ENCODE assay signal across 8 cellular contexts in the genomic region with DNA sequence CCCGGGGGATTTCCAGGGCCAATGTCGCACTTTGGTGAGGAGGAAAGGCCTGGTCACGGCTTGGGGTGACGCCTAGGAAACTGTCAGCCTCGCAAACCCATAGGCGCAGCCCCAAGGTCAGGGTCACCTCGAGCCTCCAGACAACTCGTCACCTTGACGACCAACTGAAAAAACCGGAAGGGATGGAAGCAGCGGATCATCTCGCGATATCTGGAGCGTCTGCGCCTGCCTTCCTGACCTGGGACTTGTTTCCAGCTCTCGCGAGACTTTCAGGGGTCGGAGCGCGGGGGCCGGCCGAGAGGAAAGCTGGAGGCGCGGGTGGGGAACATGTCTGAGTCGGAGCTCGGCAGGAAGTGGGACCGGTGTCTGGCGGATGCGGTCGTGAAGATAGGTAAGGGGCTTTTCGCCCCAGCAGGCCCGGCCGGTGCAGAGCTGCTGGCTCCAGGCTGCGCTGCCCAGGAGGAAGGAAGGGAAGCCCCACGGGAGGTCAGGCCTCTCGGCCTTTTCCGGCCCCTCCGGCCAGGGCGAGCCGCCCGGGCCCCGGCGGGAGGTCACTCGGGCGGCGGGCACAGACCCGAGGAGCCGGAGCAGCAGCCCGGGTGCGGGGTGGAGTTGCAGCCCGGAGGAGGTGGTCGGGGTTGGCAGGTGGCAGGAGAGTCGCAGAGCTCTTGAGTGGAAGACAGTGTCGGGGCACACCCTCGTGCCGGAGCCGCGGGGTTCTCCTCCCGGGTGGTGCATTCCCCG. TPM values are rescaled to one million over a fixed set of nuclear protein-coding genes. Genes with fewer than 3 reads are reported as not detected.
DNase-seq lines count a peak whose midpoint lies in the region; ATAC-seq, FAIRE-seq and TF ChIP-seq lines count a peak whose summit lies in the region.

No MANE protein-coding gene starts in this region.

- peak overlapping the region; percentile 87 for H3K27ac ChIP-seq in H1 (ENCODE audit: low read depth, low read length)

- WGBS in H1 (ENCODE audit: extremely low coverage in 1 of 2, insufficient coverage in 1 of 2, insufficient read length in 1 of 2, insufficient replicate concordance in 2 of 2, low coverage in 1 of 2, low lambda C conversion rate in 2 of 2, missing lambda C conversion rate in 1 of 2), 2 experiments, result 1% methylated on average over 50 of the region's 60 CpGs; no CpG with 5 or more reads in 1 of the 2 experiments

- no peaks in the 10 kb centered on the region; the same call in 1 of the 2 replicates for H3K36me3 ChIP-seq in Caco-2 (ENCODE audit: control insufficient read depth, insufficient read depth, low read length)
- no peaks in the 10 kb centered on the region for H3K36me3 ChIP-seq in H1 (ENCODE audit: control insufficient read depth in 2 of 4, insufficient read depth in 4 of 4, low read length in 3 of 4)

- no peak overlapping the region for H3K4ac ChIP-seq in H1 (replicated peaks; ENCODE audit: insufficient read length, low read depth, low read length)

- H3K9me3 Mint-ChIP-seq in Caco-2 (ENCODE audit: unreplicated experiment) (no peaks in the 10 kb centered on the region), memory B cell (no peaks in the 10 kb centered on the region)
- no peaks in the 10 kb centered on the region for H3K9me3 Mint-ChIP-seq in activated CD8-positive, alpha-beta memory T cell treated with anti-CD3 and anti-CD28 coated beads, Interleukin-2, amount 10 ng/mL, durations not matched to agents 7 days and 5 days (ENCODE audit: low read depth)

- peak overlapping the region; percentile 84 for H4K5ac ChIP-seq in H1 (ENCODE audit: insufficient read length, low read depth, low read length)

- H3K36me3 Mint-ChIP-seq in Caco-2 (ENCODE audit: insufficient read depth, unreplicated experiment) (peaks cover 20% of the 10 kb centered on the region), memory B cell (peaks cover 11% of the 10 kb centered on the region)
- H3K36me3 Mint-ChIP-seq in activated CD8-positive, alpha-beta memory T cell treated with anti-CD3 and anti-CD28 coated beads, Interleukin-2, amount 10 ng/mL, durations not matched to agents 7 days and 5 days, result peaks cover 16% of the 10 kb centered on the region

- H3K27ac Mint-ChIP-seq in Caco-2 (ENCODE audit: unreplicated experiment) (peak overlapping the region; percentile 95), memory B cell (peak overlapping the region; percentile 100)
- peak overlapping the region; percentile 97 for H3K27ac Mint-ChIP-seq in activated CD8-positive, alpha-beta memory T cell treated with anti-CD3 and anti-CD28 coated beads, Interleukin-2, amount 10 ng/mL, durations not matched to agents 7 days and 5 days

- no peak for TF ChIP-seq RAD21 in H1 (IDR thresholded peaks at IDR 0.05 in 1 of 2, conservative IDR thresholded peaks at IDR 0.05 in 1 of 2; ENCODE audit: low read depth in 2 of 2, low read length in 2 of 2)

- POLR2A ChIA-PET in Caco-2 (lab: Charles Lee) (no interaction called here), H1 (lab: Charles Lee; ENCODE audit: partially characterized antibody) (interaction anchor here (0.6 to 2.2 kb wide), 8 partner anchors 12 to 240 kb away, joined by 3 to 5 read pairs (median 3); no protein-coding TSS in a partner anchor)

- H3K18ac ChIP-seq in H1 (ENCODE audit: extremely low read depth, low read length), result peak overlapping the region; percentile 94

- no peak for TF ChIP-seq EP300 in H1 (IDR thresholded peaks at IDR 0.05; ENCODE audit: borderline replicate concordance in 1 of 2, low read depth in 2 of 2, low read length in 2 of 2)

- H2BK12ac ChIP-seq in H1 (ENCODE audit: low read depth, low read length), result peak overlapping the region; percentile 98

- no peak overlapping the region for H3K23ac ChIP-seq in H1 (ENCODE audit: insufficient read length)

- intact Hi-C loops in Caco-2 (cut with micrococcal nuclease; ENCODE audit: unreplicated experiment), result loop anchor here (5.0 kb wide), 1 partner anchor 110 kb away; the partner anchor contains the start of gene CAPZB

- H3K56ac ChIP-seq in H1 (replicated peaks; ENCODE audit: insufficient read length, low read depth, low read length), result no peak overlapping the region

- H3K4me1 ChIP-seq in Caco-2 (no peaks in the 10 kb centered on the region), H1 (replicated peaks in 1 of 4; ENCODE audit: control insufficient read depth in 3 of 4, insufficient read depth in 4 of 4, low read length in 3 of 4) (peaks cover 0 to 2% (median 0%) of the 10 kb centered on the region in 4 experiments; a peak in 2 of 7 replicates)

- H4K8ac ChIP-seq in H1 (ENCODE audit: extremely low read depth, insufficient read depth, low read length), result peak overlapping the region; percentile 90; the same call in 1 of the 2 replicates

- peak; percentile 94 to 97 for DNase-seq in Caco-2
- DNase-seq in HTR-8/SVneo (ENCODE audit: insufficient read length, low spot score), result peak; percentile 93
- peak; percentile 98 for DNase-seq in NOMO-1 treated with DMSO at 0.1 percent for 48 hours (lab: John Stamatoyannopoulos, UW; ENCODE audit: unreplicated experiment)
- peak; percentile 99 for DNase-seq in activated CD8-positive, alpha-beta memory T cell treated with anti-CD3 and anti-CD28 coated beads, Interleukin-2, amount 10 ng/mL, durations not matched to agents 7 days and 5 days
- DNase-seq in H1 (ENCODE audit: low read depth in 1 of 2, low spot score in 2 of 2), result peak; percentile 93 to 96
- peak; percentile 92 to 96 for DNase-seq in memory B cell (ENCODE audit: low spot score in 2 of 2)
- DNase-seq in stimulated activated CD8-positive, alpha-beta memory T cell treated with anti-CD3 and anti-CD28 coated beads, Interleukin-12 subunit alpha, Interleukin-12 subunit beta, amount 100 ng/mL, for 1 hour (ENCODE audit: low read depth), result peak; percentile 93

- H2BK5ac ChIP-seq in H1 (ENCODE audit: low read depth, low read length), result peak overlapping the region; percentile 92

- peaks cover 7% of the 10 kb centered on the region for H3K23me2 ChIP-seq in H1 (ENCODE audit: low read depth, low read length)

- H3K9me3 ChIP-seq in Caco-2 (no peaks in the 10 kb centered on the region), H1 (ENCODE audit: insufficient read depth in 2 of 2, low read depth in 1 of 2, low read length in 1 of 2) (no peaks in the 10 kb centered on the region)

- H3K4me2 ChIP-seq in H1 (ENCODE audit: insufficient read depth in 1 of 2, low read depth in 2 of 2, low read length in 2 of 2), result peak overlapping the region; percentile 82 to 93

- peak overlapping the region; percentile 97 for H2AFZ ChIP-seq in H1 (ENCODE audit: low read length)

- H2BK120ac ChIP-seq in H1 (replicated peaks; ENCODE audit: low read depth, low read length), result no peak overlapping the region

- no peak overlapping the region for H2BK15ac ChIP-seq in H1 (ENCODE audit: low read length)

- H3K27me3 Mint-ChIP-seq in Caco-2 (ENCODE audit: insufficient read depth, unreplicated experiment), result no peaks in the 10 kb centered on the region
- peaks cover 2% of the 10 kb centered on the region for H3K27me3 Mint-ChIP-seq in activated CD8-positive, alpha-beta memory T cell treated with anti-CD3 and anti-CD28 coated beads, Interleukin-2, amount 10 ng/mL, durations not matched to agents 7 days and 5 days
- no peaks in the 10 kb centered on the region for H3K27me3 Mint-ChIP-seq in memory B cell

- TF ChIP-seq CTCF in Caco-2 (IDR thresholded peaks at IDR 0.05; ENCODE audit: insufficient read depth in 1 of 2, low read depth in 1 of 2, low read length in 1 of 2, severe bottlenecking in 1 of 2, unreplicated experiment in 1 of 2) (no peak), H1 (IDR thresholded peaks at IDR 0.05; ENCODE audit: control extremely low read depth in 1 of 3, insufficient read depth in 1 of 3, low read depth in 1 of 3, low read length in 3 of 3) (no peak)

- no peak overlapping the region for H2BK20ac ChIP-seq in H1 (ENCODE audit: low read length)

- H3K9ac ChIP-seq in H1 (replicated peaks in 1 of 4; ENCODE audit: extremely low read depth in 1 of 4, low read depth in 3 of 4, low read length in 3 of 4), result peak overlapping the region; percentile 89 to 94 (median 92)

- no peaks in the 10 kb centered on the region for H3K27me3 ChIP-seq in Caco-2 (replicated peaks; ENCODE audit: control insufficient read depth, insufficient read depth, low read length)
- no peaks in the 10 kb centered on the region for H3K27me3 ChIP-seq in H1 (replicated peaks in 1 of 4; ENCODE audit: control insufficient read depth in 3 of 4, extremely low read depth in 1 of 4, insufficient read depth in 3 of 4, low read length in 3 of 4)

- peaks cover 10% of the 10 kb centered on the region; the same call in 1 of the 2 replicates for H3K79me1 ChIP-seq in H1 (ENCODE audit: low read depth, low read length)

- no peak overlapping the region for H2AK5ac ChIP-seq in H1 (ENCODE audit: low read depth, low read length)

- peak in 1 of 2 experiments; percentile 64; a peak in 2 of 3 replicates for TF ChIP-seq POLR2A in H1 (IDR thresholded peaks at IDR 0.05; ENCODE audit: control extremely low read depth in 1 of 2, low read depth in 2 of 2, low read length in 2 of 2)

- peak overlapping the region; percentile 85 for H3K4me3 Mint-ChIP-seq in Caco-2 (ENCODE audit: unreplicated experiment)
- H3K4me3 Mint-ChIP-seq in activated CD8-positive, alpha-beta memory T cell treated with anti-CD3 and anti-CD28 coated beads, Interleukin-2, amount 10 ng/mL, durations not matched to agents 7 days and 5 days, result peak overlapping the region; percentile 94
- peak overlapping the region; percentile 98 for H3K4me3 Mint-ChIP-seq in memory B cell

- CTCF ChIA-PET in Caco-2 (lab: Charles Lee), result interaction anchor here (0.6 to 1.1 kb wide), 5 partner anchors 54 to 223 kb away, joined by 3 to 5 read pairs (median 3); no protein-coding TSS in a partner anchor
- CTCF ChIA-PET in activated CD8-positive, alpha-beta memory T cell treated with anti-CD3 and anti-CD28 coated beads, Interleukin-2, amount 10 ng/mL, durations not matched to agents 7 days and 5 days (lab: Charles Lee), result interaction anchor here (0.9 to 2.8 kb wide), 9 partner anchors 12 to 284 kb away, joined by 3 to 12 read pairs (median 5); partner anchors contain the start of genes AKR7A2, NBL1 and SLC66A1
- CTCF ChIA-PET in H1 (lab: Charles Lee; ENCODE audit: partially characterized antibody), result interaction anchor here (0.6 to 0.8 kb wide), 3 partner anchors 50 to 212 kb away, joined by 3 read pairs; no protein-coding TSS in a partner anchor

- H3K14ac ChIP-seq in H1 (ENCODE audit: insufficient read length), result no peak overlapping the region

- peak overlapping the region; percentile 94 for H3K4me3 ChIP-seq in Caco-2 (ENCODE audit: low read depth, low read length)
- peak overlapping the region; percentile 77 to 95 (median 85) for H3K4me3 ChIP-seq in H1 (ENCODE audit: extremely low read depth in 1 of 4, insufficient read depth in 2 of 4, low read depth in 3 of 4, low read length in 4 of 4)

- H3K4me1 Mint-ChIP-seq in Caco-2 (ENCODE audit: low read depth, unreplicated experiment) (peaks cover 5% of the 10 kb centered on the region), memory B cell (peaks cover 35% of the 10 kb centered on the region)
- peaks cover 48% of the 10 kb centered on the region for H3K4me1 Mint-ChIP-seq in activated CD8-positive, alpha-beta memory T cell treated with anti-CD3 and anti-CD28 coated beads, Interleukin-2, amount 10 ng/mL, durations not matched to agents 7 days and 5 days

- H3K79me2 ChIP-seq in H1 (ENCODE audit: control insufficient read depth in 1 of 2, insufficient read depth in 2 of 2, low read length in 2 of 2), result peaks cover 27 to 47% of the 10 kb centered on the region in 2 experiments

- no peak overlapping the region for H4K91ac ChIP-seq in H1 (replicated peaks; ENCODE audit: insufficient read length, low read length)

- ATAC-seq in GM21381 (IDR thresholded peaks at IDR 0.05; ENCODE audit: unreplicated experiment) (peak; percentile 88), memory B cell (ENCODE audit: low read depth) (peak; percentile 80)
- peak; percentile 85 for ATAC-seq in activated CD8-positive, alpha-beta memory T cell treated with anti-CD3 and anti-CD28 coated beads, Interleukin-2, amount 10 ng/mL, durations not matched to agents 7 days and 5 days

- FAIRE-seq in HTR-8/SVneo (lab: Jason Lieb, UNC) (peak; percentile 80), H1 (lab: Jason Lieb, UNC) (peak; percentile 80)

- no TSS peak for BruUV-seq in Caco-2 (replicated peaks; lab: Mats Ljungman, UMichigan)

- H4K20me1 ChIP-seq in H1 (replicated peaks in 1 of 2; ENCODE audit: control insufficient read depth in 1 of 2, insufficient read depth in 2 of 2, low read length in 2 of 2), result peaks cover 4 to 7% of the 10 kb centered on the region in 2 experiments

RNA-seq across cellular contexts. Expression of gene NBL1, which starts 47.2 kb away (rescaled TPM):
- total RNA-seq in Caco-2 (2022), result 23.0 and 24.0 TPM in 2 replicates
- total RNA-seq in activated CD8-positive, alpha-beta memory T cell treated with anti-CD3 and anti-CD28 coated beads, Interleukin-2, amount 10 ng/mL, durations not matched to agents 7 days and 5 days, result 10 to 100 TPM; 39.4 to 49.8 TPM
- 9.7 and 10.4 TPM in 2 replicates for total RNA-seq in H1 (2021; fragmentation: NEBNext Ultra II Directional; extraction: Animal tissue kit (Norgen Biotek cat#: 25700))
- 8.7 and 10.8 TPM in 2 replicates for polyA plus RNA-seq in H1 (2011; rRNA removed)
- polyA plus RNA-seq in H1 (2011; cell fraction: cytosol; rRNA removed), result 10.4 TPM
- 11.9 TPM for polyA plus RNA-seq in H1 (2011; cell fraction: nucleus; rRNA removed)
- 5.2 to 10.1 TPM (median 8.0 TPM) in 4 replicates for polyA plus RNA-seq in H1 (2012, experiment 1 of 2)
- 6.4 TPM for polyA plus RNA-seq in H1 (2012, experiment 2 of 2)
- 5.8 TPM for polyA plus RNA-seq in H1 (2013, experiment 1 of 2)
- polyA plus RNA-seq in H1 (2013, experiment 2 of 2), result 6.8 TPM
- 7.4 and 9.7 TPM in 2 replicates for polyA minus RNA-seq in H1 (2011; rRNA and poly(A)+ RNA removed)
- polyA minus RNA-seq in H1 (2011; cell fraction: cytosol; rRNA and poly(A)+ RNA removed), result 7.9 TPM
- 6.3 TPM for polyA minus RNA-seq in H1 (2011; cell fraction: nucleus; rRNA and poly(A)+ RNA removed)

Comparison
In these comparisons a context has a peak if more than half of its experiments do, and no peak if none do; other contexts are left out.
1. Peak in every context shown above with its lines: DNase-seq, ATAC-seq, H3K4me3 ChIP-seq and H3K27ac ChIP-seq.